8 cellular contexts compared by ENCODE assay signal in the genomic region with DNA sequence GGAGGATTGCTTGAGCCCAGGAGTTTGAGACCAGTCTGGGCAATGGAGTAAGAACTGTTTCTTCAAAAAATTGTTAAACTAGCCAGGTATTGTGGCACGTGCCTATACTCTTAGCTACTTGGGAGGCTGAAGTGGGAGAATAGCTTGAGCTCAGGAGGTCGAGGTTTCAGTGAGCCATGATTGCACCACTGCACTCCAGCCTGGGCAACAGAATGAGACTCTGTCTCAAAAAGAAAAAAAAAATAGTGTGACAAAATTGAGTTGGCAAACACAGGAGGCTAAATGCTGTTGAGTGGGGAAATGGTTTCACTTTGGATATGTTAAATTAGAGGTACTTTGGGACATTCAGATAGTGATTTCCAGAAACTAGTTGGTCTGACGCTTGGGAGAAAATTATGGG.
DNase-seq lines count a peak whose midpoint lies in the region; ATAC-seq and TF ChIP-seq lines count a peak whose summit lies in the region.
"Not testable (repeated sequence)": the region's sequence is repeated elsewhere in the genome, so short reads cannot be mapped to it uniquely, and the experiment has no call there.

No MANE protein-coding gene starts in this region.

- not testable (repeated sequence) for H3K27me3 ChIP-seq in BLaER1; cardiac muscle cell; thoracic aorta (replicated peaks; ENCODE audit: insufficient read depth)

- not testable (repeated sequence) for H3K27ac ChIP-seq in BLaER1
- H3K27ac ChIP-seq in cardiac muscle cell = peak overlapping the region; percentile 2
- H3K27ac ChIP-seq in thoracic aorta = peak overlapping the region; percentile 90 to 98

- H3K27me3 Mint-ChIP-seq in activated T-helper 17 cell treated with anti-CD3 and anti-CD28 coated beads, Interleukin-2, amount 50 U/mL, for 72 hours; natural killer cell treated with Interleukin-12 subunit alpha and Interleukin-12 subunit beta and Interleukin-15 and Interleukin-18, amount 100 ng/mL, for 72 hours: not testable (repeated sequence)

- 0 out of 2 replicates have a peak overlapping the region, but pooled peaks have one; percentile 4 for H3K4me2 ChIP-seq in BLaER1

- H3K4me3 Mint-ChIP-seq in activated T-helper 17 cell treated with anti-CD3 and anti-CD28 coated beads, Interleukin-2, amount 50 U/mL, for 72 hours = not testable (repeated sequence)
- H3K4me3 Mint-ChIP-seq in natural killer cell treated with Interleukin-12 subunit alpha and Interleukin-12 subunit beta and Interleukin-15 and Interleukin-18, amount 100 ng/mL, for 72 hours = peak overlapping the region; percentile 60

- not testable (repeated sequence) for DNase-seq in cardiac muscle cell (ENCODE audit: low read depth in 1 of 2, low spot score in 1 of 2); natural killer cell treated with Interleukin-12 subunit alpha and Interleukin-12 subunit beta and Interleukin-15 and Interleukin-18, amount 100 ng/mL, for 72 hours (ENCODE audit: low spot score); thoracic aorta (ENCODE audit: low spot score)

- H3K4me3 ChIP-seq in BLaER1, cardiac muscle cell: not testable (repeated sequence)
- peak overlapping the region; percentile 72 for H3K4me3 ChIP-seq in thoracic aorta

- not testable (repeated sequence) for H3K36me3 ChIP-seq in BLaER1, cardiac muscle cell, thoracic aorta

- H3K36me3 Mint-ChIP-seq in activated T-helper 17 cell treated with anti-CD3 and anti-CD28 coated beads, Interleukin-2, amount 50 U/mL, for 72 hours (ENCODE audit: low read depth); natural killer cell treated with Interleukin-12 subunit alpha and Interleukin-12 subunit beta and Interleukin-15 and Interleukin-18, amount 100 ng/mL, for 72 hours: not testable (repeated sequence)

- H3K9me3 ChIP-seq in BLaER1; cardiac muscle cell (ENCODE audit: low read depth); thoracic aorta: not testable (repeated sequence)

- H3K27ac Mint-ChIP-seq in activated T-helper 17 cell treated with anti-CD3 and anti-CD28 coated beads, Interleukin-2, amount 50 U/mL, for 72 hours = peak overlapping the region; percentile 66
- peak overlapping the region in 1 of 2 donors; percentile 5 for H3K27ac Mint-ChIP-seq in natural killer cell treated with Interleukin-12 subunit alpha and Interleukin-12 subunit beta and Interleukin-15 and Interleukin-18, amount 100 ng/mL, for 72 hours

- not testable (repeated sequence) for H3K4me1 ChIP-seq in BLaER1
- peaks cover 32% of the 10 kb centered on the region for H3K4me1 ChIP-seq in cardiac muscle cell (ENCODE audit: low read depth)
- peaks cover 15 to 63% of the 10 kb centered on the region in 2 donors for H3K4me1 ChIP-seq in thoracic aorta (ENCODE audit: control insufficient read depth in 1 of 2, low read depth in 2 of 2)

- H3K9me3 Mint-ChIP-seq in activated T-helper 17 cell treated with anti-CD3 and anti-CD28 coated beads, Interleukin-2, amount 50 U/mL, for 72 hours; natural killer cell treated with Interleukin-12 subunit alpha and Interleukin-12 subunit beta and Interleukin-15 and Interleukin-18, amount 100 ng/mL, for 72 hours: not testable (repeated sequence)

- peaks cover 11% of the 10 kb centered on the region for H3K4me1 Mint-ChIP-seq in activated T-helper 17 cell treated with anti-CD3 and anti-CD28 coated beads, Interleukin-2, amount 50 U/mL, for 72 hours
- H3K4me1 Mint-ChIP-seq in natural killer cell treated with Interleukin-12 subunit alpha and Interleukin-12 subunit beta and Interleukin-15 and Interleukin-18, amount 100 ng/mL, for 72 hours (ENCODE audit: low read depth in 2 of 2) = peaks cover 16 to 21% of the 10 kb centered on the region in 2 donors

- not testable (repeated sequence) for TF ChIP-seq CTCF in cardiac muscle cell (IDR thresholded peaks at IDR 0.05; ENCODE audit: low read depth, low read length); thoracic aorta (IDR thresholded peaks at IDR 0.05)

- ATAC-seq in GM19397 (IDR thresholded peaks at IDR 0.05; ENCODE audit: unreplicated experiment) = peak; percentile 18
- ATAC-seq in HG02678 (IDR thresholded peaks at IDR 0.05; ENCODE audit: unreplicated experiment) = peak; percentile 13
- peak; percentile 24 for ATAC-seq in HG03175 (IDR thresholded peaks at IDR 0.05; ENCODE audit: unreplicated experiment)
- ATAC-seq in activated T-helper 17 cell treated with anti-CD3 and anti-CD28 coated beads, Interleukin-2, amount 50 U/mL, for 72 hours (replicated peaks) = peak; percentile 28
- peak; percentile 40 to 63 for ATAC-seq in natural killer cell treated with Interleukin-12 subunit alpha and Interleukin-12 subunit beta and Interleukin-15 and Interleukin-18, amount 100 ng/mL, for 72 hours
- not testable (repeated sequence) for ATAC-seq in thoracic aorta (ENCODE audit: insufficient number of reproducible peaks, low FRiP score, low read depth)

- H3K9ac ChIP-seq in BLaER1 = not testable (repeated sequence)

- H4K20me1 ChIP-seq in BLaER1 = not testable (repeated sequence)
